Comparison of ENCODE assay signal across 1 cellular context in genomic region chr11:61187505-61188130, GRCh38.
TF ChIP-seq lines count a peak whose summit lies in the region.

No MANE protein-coding gene starts in this region.

TF ChIP-seq in H1, 55 proteins besides CTCF, POLR2A, EP300 and RAD21:
- TF ChIP-seq CREB1 (IDR thresholded peaks at IDR 0.05) (0 out of 2 replicates have a peak, but pooled peaks have one; percentile 15), JUND (IDR thresholded peaks at IDR 0.05; ENCODE audit: low read length) (0 out of 2 replicates have a peak, but pooled peaks have one; percentile 25), SAP30 (IDR thresholded peaks at IDR 0.05; ENCODE audit: insufficient read depth, insufficient replicate concordance, low read length) (no peak)
